ENCODE assay signal across 18 cellular contexts in the genomic region with DNA sequence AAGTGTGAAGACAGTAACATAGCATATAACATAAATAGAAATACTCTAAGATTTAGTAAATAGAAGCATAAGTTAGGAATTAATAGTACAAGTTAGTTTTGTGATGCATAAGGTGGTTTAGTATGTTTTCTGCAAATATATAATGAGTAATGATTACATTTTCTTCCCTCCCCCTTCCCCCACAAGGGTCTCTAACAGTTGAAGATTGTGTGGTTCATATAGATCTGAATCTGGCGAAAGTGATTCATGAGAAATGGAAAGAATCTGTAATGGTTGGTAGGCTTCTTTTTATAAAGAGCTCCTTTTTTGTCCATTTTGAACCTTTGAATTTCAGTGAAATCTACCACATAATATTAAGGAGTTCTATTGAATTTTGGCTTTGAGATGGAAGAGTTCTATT.
DNase-seq lines count a peak whose midpoint lies in the region; ATAC-seq and TF ChIP-seq lines count a peak whose summit lies in the region.
"Had no signal": no experiment of that assay in that cellular context is flagged by ENCODE, and none has a peak within 500 bp of the region (broad histone marks: within the 10 kb centered on the region; RNA-seq: fewer than 3 reads in every experiment).

No MANE protein-coding gene starts in this region.

- DNase-seq in activated naive CD4-positive, alpha-beta T cell (lab: John Stamatoyannopoulos, UW), result no peak
- peak; percentile 12 for DNase-seq in RKO (ENCODE audit: low spot score)
- DNase-seq in activated naive CD8-positive, alpha-beta T cell treated with anti-CD3 and anti-CD28 coated beads for 36 hours, result no peak
- DNase-seq in uterus, result no peak
- DNase-seq: Caco-2, DMS53, HCEC 1CT, Karpas-422, NCI-H1105 treated with DMSO at 0.1 percent for 48 hours, NCI-H187, NCI-H446 treated with DMSO at 0.1 percent for 48 hours, NCI-H748 treated with DMSO at 0.1 percent for 48 hours, Peyer's patch, SHP77 treated with DMSO at 0.1 percent for 48 hours had no signal

- no peaks in the 10 kb centered on the region for H3K9me3 ChIP-seq in gastroesophageal sphincter
- H3K9me3 ChIP-seq in uterus, result no peaks in the 10 kb centered on the region
- H3K9me3 ChIP-seq: BLaER1, Caco-2, Peyer's patch had no signal

- peaks cover 10% of the 10 kb centered on the region for H3K36me3 Mint-ChIP-seq in activated naive CD4-positive, alpha-beta T cell treated with anti-CD3 and anti-CD28 coated beads, Interleukin-2, amount 50 U/mL, for 24 hours
- H3K36me3 Mint-ChIP-seq in activated naive CD8-positive, alpha-beta T cell treated with anti-CD3 and anti-CD28 coated beads for 36 hours, result peaks cover 14% of the 10 kb centered on the region

- H3K4me1 Mint-ChIP-seq in activated naive CD4-positive, alpha-beta T cell treated with anti-CD3 and anti-CD28 coated beads, Interleukin-2, amount 50 U/mL, for 24 hours, result peaks cover 64% of the 10 kb centered on the region
- peaks cover 42% of the 10 kb centered on the region for H3K4me1 Mint-ChIP-seq in activated naive CD8-positive, alpha-beta T cell treated with anti-CD3 and anti-CD28 coated beads for 36 hours

- H3K27ac ChIP-seq in gastroesophageal sphincter (no peak overlapping the region), uterus (no peak overlapping the region)
- H3K27ac ChIP-seq: BLaER1, Peyer's patch had no signal

- peaks cover 0 to 29% of the 10 kb centered on the region in 2 donors for H3K36me3 ChIP-seq in gastroesophageal sphincter
- H3K36me3 ChIP-seq in uterus, result no peaks in the 10 kb centered on the region
- H3K36me3 ChIP-seq: Peyer's patch had no signal

- H3K27ac Mint-ChIP-seq in activated naive CD4-positive, alpha-beta T cell treated with anti-CD3 and anti-CD28 coated beads, Interleukin-2, amount 50 U/mL, for 24 hours, result peak overlapping the region; percentile 97
- H3K27ac Mint-ChIP-seq in activated naive CD8-positive, alpha-beta T cell treated with anti-CD3 and anti-CD28 coated beads for 36 hours, result peak overlapping the region; percentile 80

- H3K4me3 Mint-ChIP-seq in activated naive CD4-positive, alpha-beta T cell treated with anti-CD3 and anti-CD28 coated beads, Interleukin-2, amount 50 U/mL, for 24 hours, result peak overlapping the region; percentile 76
- no peak overlapping the region for H3K4me3 Mint-ChIP-seq in activated naive CD8-positive, alpha-beta T cell treated with anti-CD3 and anti-CD28 coated beads for 36 hours

- WGBS in gastroesophageal sphincter (ENCODE audit: low coverage in 1 of 2), 2 donors, result 88 to 92% methylated on average over 1 of the region's 1 CpG

- TF ChIP-seq POLR2A in gastroesophageal sphincter (IDR thresholded peaks at IDR 0.05) (no peak), uterus (IDR thresholded peaks at IDR 0.05) (no peak)

- no peak for TF ChIP-seq EP300 in gastroesophageal sphincter (IDR thresholded peaks at IDR 0.05)

- TF ChIP-seq CTCF in gastroesophageal sphincter (IDR thresholded peaks at IDR 0.05) (no peak), uterus (IDR thresholded peaks at IDR 0.05) (no peak)

- H3K9me3 Mint-ChIP-seq in activated naive CD4-positive, alpha-beta T cell treated with anti-CD3 and anti-CD28 coated beads, Interleukin-2, amount 50 U/mL, for 24 hours, result peaks cover 5% of the 10 kb centered on the region
- H3K9me3 Mint-ChIP-seq in activated naive CD8-positive, alpha-beta T cell treated with anti-CD3 and anti-CD28 coated beads for 36 hours, result peaks cover 1% of the 10 kb centered on the region

- intact Hi-C loops in uterus (cut with DNase I; ENCODE audit: low total_unique reads), result no loop called here

- no peak for ATAC-seq in HG03196 (IDR thresholded peaks at IDR 0.05; ENCODE audit: unreplicated experiment)
- ATAC-seq in gastroesophageal sphincter, result no peak

- no peaks in the 10 kb centered on the region for H3K27me3 Mint-ChIP-seq in activated naive CD4-positive, alpha-beta T cell treated with anti-CD3 and anti-CD28 coated beads, Interleukin-2, amount 50 U/mL, for 24 hours
- no peaks in the 10 kb centered on the region for H3K27me3 Mint-ChIP-seq in activated naive CD8-positive, alpha-beta T cell treated with anti-CD3 and anti-CD28 coated beads for 36 hours

- H3K4me1 ChIP-seq in gastroesophageal sphincter (no peaks in the 10 kb centered on the region), uterus (no peaks in the 10 kb centered on the region)
- H3K4me1 ChIP-seq: Caco-2, Peyer's patch had no signal

- H3K27me3 ChIP-seq in gastroesophageal sphincter (no peaks in the 10 kb centered on the region), uterus (no peaks in the 10 kb centered on the region)
- H3K27me3 ChIP-seq: BLaER1, Peyer's patch had no signal

- H3K4me3 ChIP-seq in gastroesophageal sphincter (no peak overlapping the region), uterus (no peak overlapping the region)
- H3K4me3 ChIP-seq: BLaER1, Peyer's patch had no signal
